27 cellular contexts compared by ENCODE assay signal in the genomic region with DNA sequence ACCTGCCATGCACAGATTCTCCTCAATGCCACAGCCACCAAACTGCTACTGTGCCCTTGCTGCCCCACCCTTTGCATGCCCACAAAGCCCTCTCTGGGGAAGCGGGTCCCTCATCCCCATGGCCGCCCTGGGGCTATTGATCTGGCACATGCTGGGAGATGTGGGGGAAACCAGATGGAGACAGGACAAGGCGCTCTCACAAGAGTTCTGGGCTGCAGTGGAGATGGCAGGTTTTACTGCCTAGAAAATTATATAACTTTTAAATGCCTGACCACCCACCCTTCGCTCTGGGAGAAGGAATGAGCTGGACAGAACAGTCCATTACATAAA. TPM values are rescaled to one million over a fixed set of nuclear protein-coding genes. Genes with fewer than 3 reads are reported as not detected.
"Had no signal": no experiment of that assay in that cellular context is flagged by ENCODE, and none has a peak within 500 bp of the region (broad histone marks: within the 10 kb centered on the region; RNA-seq: fewer than 3 reads in every experiment).

No MANE protein-coding gene starts in this region.

- H3K9me3 Mint-ChIP-seq: central memory CD8-positive, alpha-beta T cell; endodermal cell; naive thymus-derived CD8-positive, alpha-beta T cell; nephron progenitor cell; stimulated activated memory B cell treated with anti-CD40 and anti-IgM and Interleukin-4, amounts not matched to agents 10 μg/mL and 1 μg/mL and 100 μg/mL, for 72 hours; type B pancreatic cell had no signal

- H3K27ac Mint-ChIP-seq: endodermal cell; naive thymus-derived CD8-positive, alpha-beta T cell; nephron progenitor cell; stimulated activated memory B cell treated with anti-CD40 and anti-IgM and Interleukin-4, amounts not matched to agents 10 μg/mL and 1 μg/mL and 100 μg/mL, for 72 hours; type B pancreatic cell had no signal

- H3K4me1 Mint-ChIP-seq: nephron progenitor cell had no signal

- H3K4me3 Mint-ChIP-seq: central memory CD8-positive, alpha-beta T cell; endodermal cell; naive thymus-derived CD8-positive, alpha-beta T cell; nephron progenitor cell; stimulated activated memory B cell treated with anti-CD40 and anti-IgM and Interleukin-4, amounts not matched to agents 10 μg/mL and 1 μg/mL and 100 μg/mL, for 72 hours; type B pancreatic cell had no signal

- H3K4me1 ChIP-seq: gastrocnemius medialis, pancreas, right atrium auricular region, sigmoid colon, testis, tibial artery had no signal

- H3K9me3 ChIP-seq: gastrocnemius medialis, heart left ventricle, left lung, pancreas, right atrium auricular region, sigmoid colon, testis, tibial artery had no signal

- H3K27me3 ChIP-seq: gastrocnemius medialis, pancreas, right atrium auricular region, sigmoid colon, testis had no signal

- H3K27ac ChIP-seq: epithelial cell of prostate, gastrocnemius medialis, heart left ventricle, left lung, pancreas, right atrium auricular region, sigmoid colon, testis, tibial artery had no signal

- H3K36me3 ChIP-seq: gastrocnemius medialis, heart left ventricle, left lung, pancreas, right atrium auricular region, sigmoid colon had no signal

- DNase-seq: effector CD8-positive, alpha-beta T cell; endodermal cell; foreskin fibroblast; gastrocnemius medialis; heart left ventricle; hippocampal formation; left cardiac atrium; left lung; mesenchymal stem cell; midbrain; naive thymus-derived CD8-positive, alpha-beta T cell; nephron progenitor cell; pancreas; sigmoid colon; stimulated activated CD4-positive, alpha-beta T cell treated with anti-CD3 and anti-CD28 coated beads, Interleukin-2, amount 100 ng/mL, for 24 hours; stimulated activated CD4-positive, alpha-beta T cell treated with anti-CD3 and anti-CD28 coated beads, Interleukin-4, amount 100 ng/mL, for 24 hours; stimulated activated naive CD8-positive, alpha-beta T cell treated with anti-CD3 and anti-CD28 coated beads, Interleukin-15, Interleukin-2, amounts not matched to agents 100 U/mL and 50 U/mL, for 24 hours; substantia nigra; testis; tibial artery had no signal

- ATAC-seq: esophagus mucosa; gastrocnemius medialis; heart left ventricle; left cardiac atrium; left lung; naive thymus-derived CD8-positive, alpha-beta T cell; pancreas; stimulated activated memory B cell treated with anti-CD40 and anti-IgM and Interleukin-4, amounts not matched to agents 10 μg/mL and 1 μg/mL and 100 μg/mL, for 72 hours; stimulated activated naive CD8-positive, alpha-beta T cell treated with anti-CD3 and anti-CD28 coated beads, Interleukin-15, Interleukin-2, amounts not matched to agents 100 U/mL and 50 U/mL, for 24 hours had no signal

- H3K4me3 ChIP-seq: gastrocnemius medialis, heart left ventricle, left lung, pancreas, right atrium auricular region, sigmoid colon, testis, tibial artery had no signal

- H3K36me3 Mint-ChIP-seq: stimulated activated memory B cell treated with anti-CD40 and anti-IgM and Interleukin-4, amounts not matched to agents 10 μg/mL and 1 μg/mL and 100 μg/mL, for 72 hours; type B pancreatic cell had no signal

RNA-seq across cellular contexts. Expression of a gene that starts 30.6 kb away (rescaled TPM):
- total RNA-seq: myocyte had no signal

RNA-seq across cellular contexts. Expression of a gene that starts 30.8 kb away (rescaled TPM):
- polyA plus RNA-seq: naive thymus-derived CD8-positive, alpha-beta T cell had no signal
